In the genomic region with DNA sequence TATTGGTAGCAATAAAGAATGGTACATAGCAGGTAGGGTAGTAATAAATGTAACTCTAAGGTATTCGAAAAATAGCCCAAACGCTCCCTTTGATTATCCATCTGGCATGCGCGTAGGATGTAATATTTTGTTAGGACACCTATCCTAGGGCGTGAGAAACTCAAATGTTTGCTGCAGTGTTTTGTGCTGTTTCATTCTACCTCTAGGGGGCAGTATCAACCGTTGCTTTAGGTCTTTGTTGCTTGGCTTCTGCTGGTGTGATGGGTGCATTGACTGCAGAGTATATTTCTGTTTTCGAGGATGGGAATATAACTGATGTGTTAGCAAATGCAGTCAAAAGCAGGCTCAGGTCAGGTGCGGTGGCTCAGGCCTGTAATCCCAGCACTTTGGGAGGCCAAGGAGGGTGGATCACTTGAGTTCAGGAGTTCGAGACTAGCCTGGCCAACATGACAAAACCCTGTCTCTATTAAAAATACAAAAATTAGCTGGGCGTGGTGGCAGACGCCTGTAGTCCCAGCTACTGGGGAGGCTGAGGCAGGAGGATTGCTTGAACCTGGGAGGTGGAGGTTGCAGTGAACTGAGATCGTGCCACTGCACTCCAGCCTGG, we compare ENCODE assay signal across 8 cellular contexts. TPM values are rescaled to one million over a fixed set of nuclear protein-coding genes. Genes with fewer than 3 reads are reported as not detected.
A peak's percentile ranks its signal among the peaks of the same experiment; 100 is the strongest.
DNase-seq lines count a peak whose midpoint lies in the region; FAIRE-seq and TF ChIP-seq lines count a peak whose summit lies in the region.
"Not testable (repeated sequence)": the region's sequence is repeated elsewhere in the genome, so short reads cannot be mapped to it uniquely, and the experiment has no call there.

No MANE protein-coding gene starts in this region.

- not testable (repeated sequence) for H3K9ac ChIP-seq in H1 (replicated peaks in 1 of 4; ENCODE audit: extremely low read depth in 1 of 4, low read depth in 3 of 4, low read length in 3 of 4); trophoblast cell (ENCODE audit: low read length)

- not testable (repeated sequence) for H2AK5ac ChIP-seq in H1 (ENCODE audit: low read depth, low read length); trophoblast cell (ENCODE audit: low read length)

- H4K5ac ChIP-seq in H1 (ENCODE audit: insufficient read length, low read depth, low read length), result not testable (repeated sequence)

- peak; percentile 79 for FAIRE-seq in G401.6 (lab: Jason Lieb, UNC)
- FAIRE-seq in H1 (lab: Jason Lieb, UNC), result peak; percentile 77

- not testable (repeated sequence) for H2BK5ac ChIP-seq in H1 (ENCODE audit: low read depth, low read length); trophoblast cell (ENCODE audit: low read depth, low read length, poor library complexity)

- H3K79me2 ChIP-seq in H1 (ENCODE audit: control insufficient read depth in 1 of 2, insufficient read depth in 2 of 2, low read length in 2 of 2); trophoblast cell (ENCODE audit: control insufficient read depth, insufficient read depth, low read length, poor library complexity): not testable (repeated sequence)

- in situ Hi-C loops in KBM-7 (cut with MboI; ENCODE audit: low pct_unique_long_range_greater_than_20kb, low sequenced_read_pairs), result not testable (repeated sequence)

- H3K27me3 ChIP-seq in A673 (replicated peaks; ENCODE audit: insufficient read depth, low read depth, low read length, poor library complexity); H1 (replicated peaks in 1 of 4; ENCODE audit: control insufficient read depth in 3 of 4, extremely low read depth in 1 of 4, insufficient read depth in 3 of 4, low read length in 3 of 4); trophoblast cell (ENCODE audit: insufficient read depth, low read length): not testable (repeated sequence)

- not testable (repeated sequence) for H2BK15ac ChIP-seq in H1 (ENCODE audit: low read length)

- not testable (repeated sequence) for H3K23ac ChIP-seq in H1 (ENCODE audit: insufficient read length); trophoblast cell (ENCODE audit: low read length)

- not testable (repeated sequence) for H3K56ac ChIP-seq in H1 (replicated peaks; ENCODE audit: insufficient read length, low read depth, low read length)

- H3K4me2 ChIP-seq in H1 (ENCODE audit: insufficient read depth in 1 of 2, low read depth in 2 of 2, low read length in 2 of 2); trophoblast cell (ENCODE audit: low read length): not testable (repeated sequence)

- not testable (repeated sequence) for H3K79me1 ChIP-seq in H1 (ENCODE audit: low read depth, low read length); trophoblast cell (ENCODE audit: low read length)

- not testable (repeated sequence) for H2AFZ ChIP-seq in H1 (ENCODE audit: low read length); trophoblast cell (ENCODE audit: insufficient read depth, low read length, poor library complexity)

- H3K4ac ChIP-seq in H1 (replicated peaks; ENCODE audit: insufficient read length, low read depth, low read length); trophoblast cell (ENCODE audit: low read depth, low read length): not testable (repeated sequence)

- not testable (repeated sequence) for H4K8ac ChIP-seq in H1 (ENCODE audit: extremely low read depth, insufficient read depth, low read length); trophoblast cell (ENCODE audit: low read depth, low read length)

- not testable (repeated sequence) for H3K18ac ChIP-seq in H1 (ENCODE audit: extremely low read depth, low read length); trophoblast cell (ENCODE audit: low read length)

- TF ChIP-seq CTCF in A673 (conservative IDR thresholded peaks at IDR 0.05; ENCODE audit: low read depth, low read length) (peak; percentile 80), VCaP (conservative IDR thresholded peaks at IDR 0.05) (peak; percentile 68), H1 (IDR thresholded peaks at IDR 0.05; ENCODE audit: control extremely low read depth in 1 of 3, insufficient read depth in 1 of 3, low read depth in 1 of 3, low read length in 3 of 3) (peak in 2 of 3 experiments; percentile 75 to 94; a peak in 3 of 4 replicates)

- not testable (repeated sequence) for H3K4me3 ChIP-seq in A673 (ENCODE audit: low read depth, low read length, poor library complexity, severe bottlenecking); H1 (ENCODE audit: extremely low read depth in 1 of 4, insufficient read depth in 2 of 4, low read depth in 3 of 4, low read length in 4 of 4); trophoblast cell (ENCODE audit: low read depth, low read length)

- not testable (repeated sequence) for H3K9me3 ChIP-seq in A673 (ENCODE audit: low read depth, low read length, poor library complexity, severe bottlenecking); H1 (ENCODE audit: insufficient read depth in 2 of 2, low read depth in 1 of 2, low read length in 1 of 2); trophoblast cell (ENCODE audit: insufficient read depth, low read depth, low read length)

- not testable (repeated sequence) for BruUV-seq in A673 (replicated peaks; lab: Mats Ljungman, UMichigan)

- H2BK20ac ChIP-seq in H1 (ENCODE audit: low read length), result not testable (repeated sequence)

- intact Hi-C loops in A673 (cut with micrococcal nuclease; ENCODE audit: unreplicated experiment), result not testable (repeated sequence)

- not testable (repeated sequence) for H2BK12ac ChIP-seq in H1 (ENCODE audit: low read depth, low read length); trophoblast cell (ENCODE audit: low read length)

- POLR2A ChIA-PET in A673 (lab: Charles Lee; ENCODE audit: low non-redundant PET); H1 (lab: Charles Lee; ENCODE audit: partially characterized antibody): not testable (repeated sequence)

- peak; percentile 66 to 75 for TF ChIP-seq RAD21 in H1 (IDR thresholded peaks at IDR 0.05 in 1 of 2, conservative IDR thresholded peaks at IDR 0.05 in 1 of 2; ENCODE audit: low read depth in 2 of 2, low read length in 2 of 2)

- not testable (repeated sequence) for H4K20me1 ChIP-seq in H1 (replicated peaks in 1 of 2; ENCODE audit: control insufficient read depth in 1 of 2, insufficient read depth in 2 of 2, low read length in 2 of 2)

- H2BK120ac ChIP-seq in H1 (replicated peaks; ENCODE audit: low read depth, low read length); trophoblast cell (ENCODE audit: insufficient read depth, low read length, poor library complexity): not testable (repeated sequence)

- H3K4me1 ChIP-seq in A673 (ENCODE audit: insufficient read depth, low read length, poor library complexity, severe bottlenecking); H1 (replicated peaks in 1 of 4; ENCODE audit: control insufficient read depth in 3 of 4, insufficient read depth in 4 of 4, low read length in 3 of 4); trophoblast cell (ENCODE audit: control insufficient read depth in 1 of 2, insufficient read depth in 2 of 2, low read length in 2 of 2): not testable (repeated sequence)

- H4K91ac ChIP-seq in H1 (replicated peaks; ENCODE audit: insufficient read length, low read length); trophoblast cell (ENCODE audit: low read depth, low read length): not testable (repeated sequence)

- H3K23me2 ChIP-seq in H1 (ENCODE audit: low read depth, low read length), result not testable (repeated sequence)

- DNase-seq in A673 (ENCODE audit: low spot score) (peak; percentile 70), KBM-7 (peak; percentile 65), NCI-H82 (lab: John Stamatoyannopoulos, UW) (peak; percentile 83), iPS-NIHi11 (ENCODE audit: low spot score) (peak; percentile 66), trophoblast cell (peak; percentile 35 to 75)
- not testable (repeated sequence) for DNase-seq in H1 (ENCODE audit: low read depth in 1 of 2, low spot score in 2 of 2)

- 70% methylated on average over 12 of the region's 12 CpGs; no CpG with 5 or more reads in 1 of the 2 experiments for WGBS in H1 (ENCODE audit: extremely low coverage in 1 of 2, insufficient coverage in 1 of 2, insufficient read length in 1 of 2, insufficient replicate concordance in 2 of 2, low coverage in 1 of 2, low lambda C conversion rate in 2 of 2, missing lambda C conversion rate in 1 of 2), 2 experiments
- no CpG with 5 or more reads among the region's 12 CpGs for WGBS in trophoblast cell (ENCODE audit: extremely low coverage, insufficient coverage, insufficient read length)

- not testable (repeated sequence) for H4K12ac ChIP-seq in trophoblast cell (ENCODE audit: low read depth, low read length)

- not testable (repeated sequence) for H3K36me3 ChIP-seq in A673 (ENCODE audit: insufficient read depth, low read length, poor library complexity, severe bottlenecking); H1 (ENCODE audit: control insufficient read depth in 2 of 4, insufficient read depth in 4 of 4, low read length in 3 of 4); trophoblast cell (ENCODE audit: control insufficient read depth in 1 of 2, insufficient read depth in 2 of 2, low read length in 2 of 2)

- not testable (repeated sequence) for TF ChIP-seq EP300 in H1 (IDR thresholded peaks at IDR 0.05; ENCODE audit: borderline replicate concordance in 1 of 2, low read depth in 2 of 2, low read length in 2 of 2)

- TF ChIP-seq POLR2A in H1 (IDR thresholded peaks at IDR 0.05; ENCODE audit: control extremely low read depth in 1 of 2, low read depth in 2 of 2, low read length in 2 of 2), result not testable (repeated sequence)

- not testable (repeated sequence) for H3K14ac ChIP-seq in H1 (ENCODE audit: insufficient read length); trophoblast cell (ENCODE audit: low read length)

- not testable (repeated sequence) for H3K27ac ChIP-seq in A673 (ENCODE audit: low read depth, low read length, poor library complexity, severe bottlenecking); VCaP; H1 (ENCODE audit: low read depth, low read length); trophoblast cell (ENCODE audit: low read depth, low read length)

- CTCF ChIA-PET in A673 (lab: Charles Lee), result not testable (repeated sequence)
- CTCF ChIA-PET in H1 (lab: Charles Lee; ENCODE audit: partially characterized antibody), result interaction anchor here (0.6 to 2.8 kb wide), 12 partner anchors 8 to 262 kb away, joined by 3 to 19 read pairs (median 4); no protein-coding TSS in a partner anchor

RNA-seq across cellular contexts. Expression of a gene that starts 55.7 kb away (rescaled TPM):
- total RNA-seq in A673 (2021), result 23.5 and 23.9 TPM in 2 replicates
- total RNA-seq in H1 (2021; fragmentation: NEBNext Ultra II Directional; extraction: Animal tissue kit (Norgen Biotek cat#: 25700)), result 17.0 and 20.0 TPM in 2 replicates
- polyA plus RNA-seq in H1 (2011; rRNA removed), result 7.9 and 10.3 TPM in 2 replicates
- polyA plus RNA-seq in H1 (2011; cell fraction: cytosol; rRNA removed), result 10.1 TPM
- polyA plus RNA-seq in H1 (2011; cell fraction: nucleus; rRNA removed), result 36.0 TPM
- 8.2 to 14.8 TPM (median 11.3 TPM) in 4 replicates for polyA plus RNA-seq in H1 (2012, experiment 1 of 2)
- 4.5 TPM for polyA plus RNA-seq in H1 (2012, experiment 2 of 2)
- polyA plus RNA-seq in H1 (2013, experiment 1 of 2), result 7.6 TPM
- polyA plus RNA-seq in H1 (2013, experiment 2 of 2), result 7.3 TPM
- 26.8 and 45.1 TPM in 2 replicates for polyA minus RNA-seq in H1 (2011; rRNA and poly(A)+ RNA removed)
- 11.4 TPM for polyA minus RNA-seq in H1 (2011; cell fraction: cytosol; rRNA and poly(A)+ RNA removed)
- polyA minus RNA-seq in H1 (2011; cell fraction: nucleus; rRNA and poly(A)+ RNA removed), result 30.4 TPM
- polyA plus RNA-seq in trophoblast cell (2013), result 9.2 and 10.2 TPM in 2 replicates

RNA-seq across cellular contexts. Expression of a gene that starts 55.9 kb away (rescaled TPM):
- 88.7 and 94.2 TPM in 2 replicates for total RNA-seq in A673 (2021)
- total RNA-seq in H1 (2021; fragmentation: NEBNext Ultra II Directional; extraction: Animal tissue kit (Norgen Biotek cat#: 25700)), result 125 and 126 TPM in 2 replicates
- 89.3 and 122 TPM in 2 replicates for polyA plus RNA-seq in H1 (2011; rRNA removed)
- polyA plus RNA-seq in H1 (2011; cell fraction: cytosol; rRNA removed), result 65.2 TPM
- 167 TPM for polyA plus RNA-seq in H1 (2011; cell fraction: nucleus; rRNA removed)
- polyA plus RNA-seq in H1 (2012, experiment 1 of 2), result 59.1 to 117 TPM (median 98.3 TPM) in 4 replicates
- polyA plus RNA-seq in H1 (2012, experiment 2 of 2), result 63.5 TPM
- polyA plus RNA-seq in H1 (2013, experiment 1 of 2), result 108 TPM
- polyA plus RNA-seq in H1 (2013, experiment 2 of 2), result 106 TPM
- 107 and 112 TPM in 2 replicates for polyA minus RNA-seq in H1 (2011; rRNA and poly(A)+ RNA removed)
- polyA minus RNA-seq in H1 (2011; cell fraction: cytosol; rRNA and poly(A)+ RNA removed), result 97.3 TPM
- polyA minus RNA-seq in H1 (2011; cell fraction: nucleus; rRNA and poly(A)+ RNA removed), result 83.2 TPM
- polyA plus RNA-seq in trophoblast cell (2013), result 39.8 and 43.4 TPM in 2 replicates
